18 cellular contexts compared by ENCODE assay signal in genomic region chr6:145811741-145812140, GRCh38. TPM values are rescaled to one million over a fixed set of nuclear protein-coding genes. Genes with fewer than 3 reads are reported as not detected.
DNase-seq lines count a peak whose midpoint lies in the region; ATAC-seq, FAIRE-seq and TF ChIP-seq lines count a peak whose summit lies in the region.
"Had no signal": no experiment of that assay in that cellular context is flagged by ENCODE, and none has a peak within 500 bp of the region (broad histone marks: within the 10 kb centered on the region; RNA-seq: fewer than 3 reads in every experiment).

No MANE protein-coding gene starts in this region.

- H3K27me3 ChIP-seq in SK-N-SH (ENCODE audit: insufficient read depth) (no peaks in the 10 kb centered on the region), GM12878 (replicated peaks in 1 of 2; ENCODE audit: control insufficient read depth in 2 of 2, insufficient read depth in 2 of 2, low read length in 1 of 2) (no peaks in the 10 kb centered on the region), thoracic aorta (replicated peaks; ENCODE audit: insufficient read depth) (no peaks in the 10 kb centered on the region)
- H3K27me3 ChIP-seq: body of pancreas, foreskin keratinocyte had no signal

- H3K27me3 Mint-ChIP-seq in activated T-cell treated with anti-CD3 and anti-CD28 coated beads, Interleukin-2, amount 50 U/mL, for 4 hours (ENCODE audit: low read depth): no peaks in the 10 kb centered on the region

- H3K4me2 ChIP-seq in SK-N-SH (peak overlapping the region; percentile 93), GM12878 (ENCODE audit: control insufficient read depth, insufficient read depth) (peak overlapping the region; percentile 85)

- DNase-seq in SK-N-SH (no peak), GM12878 (ENCODE audit: low read depth, low spot score) (no peak), thoracic aorta (ENCODE audit: low spot score) (no peak), NCI-H1105 treated with DMSO at 0.1 percent for 48 hours (lab: John Stamatoyannopoulos, UW) (no peak)
- DNase-seq in activated T-cell treated with anti-CD3 and anti-CD28 coated beads, Interleukin-2, amount 50 U/mL, for 4 hours: no peak
- DNase-seq: activated CD4-positive, alpha-beta T cell treated with anti-CD3 and anti-CD28 coated beads for 1 hour; activated CD8-positive, alpha-beta memory T cell treated with anti-CD3 and anti-CD28 coated beads, Interleukin-2, amount 50 U/mL, for 4 hours; activated naive CD4-positive, alpha-beta T cell treated with Interleukin-2 at 50 U/mL for 16 hours; body of pancreas; COR-L47; foreskin keratinocyte; Right ventricle myocardium superior had no signal

- in situ Hi-C loops in GM12878 (cut with MboI): no loop called here

- H3K9me2 ChIP-seq in SK-N-SH: no peaks in the 10 kb centered on the region

- H3F3A ChIP-seq in SK-N-SH (replicated peaks; ENCODE audit: insufficient read depth): peaks cover 16% of the 10 kb centered on the region

- CTCF ChIA-PET in SK-N-SH (lab: Yijun Ruan, JAX) (no interaction called here), GM12878 (lab: Yijun Ruan, JAX) (interaction anchor here (0.8 to 2.0 kb wide), 5 partner anchors 11 to 81 kb away, joined by 3 to 7 read pairs (median 4); partner anchors contain the start of gene EPM2A)

- H4K20me1 ChIP-seq in SK-N-SH (ENCODE audit: insufficient read depth) (peaks cover 50% of the 10 kb centered on the region), GM12878 (ENCODE audit: control insufficient read depth, insufficient read depth) (no peaks in the 10 kb centered on the region)

- H3K4me3 ChIP-seq in SK-N-SH (ENCODE audit: low read depth in 2 of 2, low read length in 1 of 2): no peak overlapping the region; a peak in 2 of 4 replicates
- H3K4me3 ChIP-seq in GM12878: peak overlapping the region; percentile 5; the same call in 1 of the 2 replicates
- H3K4me3 ChIP-seq in mesodermal cell (ENCODE audit: extremely low read depth, insufficient read depth, low read length, poor library complexity, severe bottlenecking): peak overlapping the region; percentile 67
- H3K4me3 ChIP-seq in thoracic aorta: peak overlapping the region; percentile 87
- H3K4me3 ChIP-seq: body of pancreas had no signal

- no peak for TF ChIP-seq POLR2A in GM12878 (IDR thresholded peaks at IDR 0.05; ENCODE audit: low read depth, low read length)

- H3K27ac ChIP-seq in SK-N-SH (ENCODE audit: low read depth in 2 of 2, low read length in 1 of 2) (no peak overlapping the region), GM12878 (ENCODE audit: control insufficient read depth, insufficient read depth) (no peak overlapping the region), mesodermal cell (ENCODE audit: low read depth, low read length, severe bottlenecking) (no peak overlapping the region), thoracic aorta (no peak overlapping the region)
- H3K27ac ChIP-seq: 22Rv1, body of pancreas, foreskin keratinocyte had no signal

- H3K9me3 Mint-ChIP-seq in activated T-cell treated with anti-CD3 and anti-CD28 coated beads, Interleukin-2, amount 50 U/mL, for 4 hours: no peaks in the 10 kb centered on the region
- H3K9me3 Mint-ChIP-seq: T-helper 2 cell treated with Interferon-gamma antibody and Interleukin-4, amounts not matched to agents 5 μg/mL and 100 μg/mL, for 36 hours had no signal

- H3K4me1 Mint-ChIP-seq in activated T-cell treated with anti-CD3 and anti-CD28 coated beads, Interleukin-2, amount 50 U/mL, for 4 hours (ENCODE audit: low read depth): peaks cover 39% of the 10 kb centered on the region

- TF ChIP-seq RAD21 in SK-N-SH (IDR thresholded peaks at IDR 0.05; ENCODE audit: low read length) (no peak), GM12878 (IDR thresholded peaks at IDR 0.05; ENCODE audit: insufficient read depth, low read depth, low read length) (no peak)

- SMC1A ChIA-PET in GM12878 (lab: Charles Lee; ENCODE audit: uncharacterized antibody, unreplicated experiment): interaction anchor here (0.8 to 2.7 kb wide), 12 partner anchors 8 to 152 kb away, joined by 3 to 20 read pairs (median 4); partner anchors contain the start of genes EPM2A and SHPRH

- RAD21 ChIA-PET in GM12878 (lab: Charles Lee; ENCODE audit: unreplicated experiment): interaction anchor here (0.8 to 2.3 kb wide), 5 partner anchors 27 to 76 kb away, joined by 3 to 14 read pairs (median 4); partner anchors contain the start of gene EPM2A

- H3K4me1 ChIP-seq in SK-N-SH (ENCODE audit: control insufficient read depth in 1 of 2, insufficient read depth in 2 of 2, low read depth in 1 of 2, low read length in 1 of 2) (peaks cover 8 to 18% of the 10 kb centered on the region in 2 experiments; a peak in 3 of 4 replicates), GM12878 (ENCODE audit: control insufficient read depth, insufficient read depth, low read length) (peaks cover 10% of the 10 kb centered on the region), mesodermal cell (ENCODE audit: control insufficient read depth, insufficient read depth, low read length, poor library complexity, severe bottlenecking) (peaks cover 6% of the 10 kb centered on the region), thoracic aorta (ENCODE audit: control insufficient read depth in 1 of 2, low read depth in 2 of 2) (peaks cover 42 to 53% of the 10 kb centered on the region in 2 donors)
- H3K4me1 ChIP-seq: foreskin keratinocyte had no signal

- no peak for TF ChIP-seq EP300 in SK-N-SH (IDR thresholded peaks at IDR 0.05; ENCODE audit: borderline replicate concordance in 1 of 2, low read depth in 1 of 2, low read length in 1 of 2)
- TF ChIP-seq EP300 in GM12878 (IDR thresholded peaks at IDR 0.05; ENCODE audit: borderline replicate concordance in 1 of 2, control insufficient read depth in 1 of 2, low read depth in 2 of 2, low read length in 2 of 2): no peak

- TF ChIP-seq CTCF in SK-N-SH (IDR thresholded peaks at IDR 0.05) (no peak), GM12878 (IDR thresholded peaks at IDR 0.05 in 2 of 3, conservative IDR thresholded peaks at IDR 0.05 in 1 of 3; ENCODE audit: control insufficient read depth in 2 of 3, extremely low read depth in 1 of 3, insufficient read depth in 1 of 3, low read depth in 3 of 3, low read length in 3 of 3) (no peak), thoracic aorta (IDR thresholded peaks at IDR 0.05) (no peak)

- intact Hi-C loops in GM12878 (cut with micrococcal nuclease; ENCODE audit: unreplicated experiment): no loop called here

- POLR2A ChIA-PET in SK-N-SH (lab: Yijun Ruan, JAX) (interaction anchor here (1.3 kb wide), 1 partner anchor 77 kb away, joined by 5 read pairs; the partner anchor contains the start of gene EPM2A), GM12878 (lab: Charles Lee) (interaction anchor here (0.8 to 2.1 kb wide), 4 partner anchors 11 to 1747 kb away, joined by 3 to 10 read pairs (median 6); partner anchors contain the start of gene EPM2A)

- peaks cover 83% of the 10 kb centered on the region for H3K79me2 ChIP-seq in SK-N-SH (ENCODE audit: insufficient read depth)
- H3K79me2 ChIP-seq in GM12878 (ENCODE audit: control insufficient read depth, insufficient read depth, low read length): peaks cover 81% of the 10 kb centered on the region

- no peak for FAIRE-seq in GM12878 (lab: Jason Lieb, UNC)
- FAIRE-seq: GM18507 had no signal

- H3K36me3 Mint-ChIP-seq in activated T-cell treated with anti-CD3 and anti-CD28 coated beads, Interleukin-2, amount 50 U/mL, for 4 hours (ENCODE audit: insufficient read depth): peaks cover 4% of the 10 kb centered on the region

- no peak overlapping the region for H2AFZ ChIP-seq in SK-N-SH (ENCODE audit: low read depth)
- H2AFZ ChIP-seq in GM12878 (ENCODE audit: control insufficient read depth, low read depth, low read length): no peak overlapping the region

- WGBS in SK-N-SH (ENCODE audit: low lambda C conversion rate): 88% methylated on average over 1 of the region's 1 CpG
- 100% methylated on average over 1 of the region's 1 CpG for WGBS in GM12878 (ENCODE audit: insufficient coverage, insufficient replicate concordance, low lambda C conversion rate, missing lambda C conversion rate)
- WGBS in mesodermal cell (ENCODE audit: insufficient coverage in 2 of 2), 2 experiments: no CpG with 5 or more reads among the region's 1 CpG

- BruUV-seq in GM12878 (replicated peaks; lab: Mats Ljungman, UMichigan): no TSS peak

- no peak overlapping the region for H3K4me3 Mint-ChIP-seq in activated T-cell treated with anti-CD3 and anti-CD28 coated beads, Interleukin-2, amount 50 U/mL, for 4 hours
- H3K4me3 Mint-ChIP-seq: T-helper 2 cell treated with Interferon-gamma antibody and Interleukin-4, amounts not matched to agents 5 μg/mL and 100 μg/mL, for 36 hours had no signal

- H3K36me3 ChIP-seq in SK-N-SH (replicated peaks in 1 of 2; ENCODE audit: control insufficient read depth in 1 of 2, insufficient read depth in 2 of 2, low read length in 1 of 2) (peaks cover 8 to 9% of the 10 kb centered on the region in 2 experiments), GM12878 (ENCODE audit: control insufficient read depth in 2 of 2, insufficient read depth in 2 of 2, low read length in 1 of 2) (no peaks in the 10 kb centered on the region; a peak in 1 of 4 replicates), mesodermal cell (ENCODE audit: control insufficient read depth, insufficient read depth, low read length) (peaks cover 4% of the 10 kb centered on the region), thoracic aorta (no peaks in the 10 kb centered on the region)

- H3K9ac ChIP-seq in SK-N-SH: no peak overlapping the region
- no peak overlapping the region for H3K9ac ChIP-seq in GM12878 (ENCODE audit: control insufficient read depth, insufficient read depth, low read length)

- ATAC-seq in SK-N-SH treated with all-trans-retinoic acid at 6 μM for 48 hours (no peak), GM12878 (no peak), thoracic aorta (ENCODE audit: insufficient number of reproducible peaks, low FRiP score, low read depth) (no peak), GM19328 (IDR thresholded peaks at IDR 0.05; ENCODE audit: unreplicated experiment) (no peak)
- no peak for ATAC-seq in activated T-cell treated with anti-CD3 and anti-CD28 coated beads, Interleukin-2, amount 50 U/mL, for 4 hours
- ATAC-seq: body of pancreas, foreskin keratinocyte had no signal

- no peaks in the 10 kb centered on the region for H3K9me3 ChIP-seq in SK-N-SH
- H3K9me3 ChIP-seq in GM12878 (replicated peaks; ENCODE audit: control insufficient read depth, insufficient read depth, low read length): no peaks in the 10 kb centered on the region; the same call in 2 of the 3 replicates
- no peaks in the 10 kb centered on the region for H3K9me3 ChIP-seq in mesodermal cell (ENCODE audit: control insufficient read depth, low read length)
- no peaks in the 10 kb centered on the region for H3K9me3 ChIP-seq in thoracic aorta
- H3K9me3 ChIP-seq: body of pancreas had no signal

RNA-seq across cellular contexts. Expression of gene FBXO30, which starts 2.9 kb away (rescaled TPM):
- polyA plus RNA-seq in SK-N-SH (2012; rRNA removed): 1.7 and 2.4 TPM in 2 replicates
- 2.8 and 3.1 TPM in 2 replicates for polyA plus RNA-seq in SK-N-SH (2012; cell fraction: cytosol; rRNA removed)
- 1.2 and 3.2 TPM in 2 replicates for polyA plus RNA-seq in SK-N-SH (2012; cell fraction: nucleus; rRNA removed)
- 12.8 and 13.3 TPM in 2 replicates for total RNA-seq in GM12878 (2013; cell fraction: nucleolus; rRNA removed)
- 5.3 and 6.6 TPM in 2 replicates for total RNA-seq in GM12878 (2014; rRNA removed)
- 4.4 and 5.2 TPM in 2 replicates for total RNA-seq in GM12878 (2014; rRNA removed; fragmentation: Illumina TruSeq; extraction: Trizol)
- total RNA-seq in GM12878 (2021): 6.9 and 7.2 TPM in 2 replicates
- polyA plus RNA-seq in GM12878 (2011; ENCODE audit: low read depth): 2.0 TPM
- 5.3 and 7.3 TPM in 2 replicates for polyA plus RNA-seq in GM12878 (2011; rRNA removed)
- 1.5 and 1.7 TPM in 2 replicates for polyA plus RNA-seq in GM12878 (2011; cell fraction: cytosol; rRNA removed)
- polyA plus RNA-seq in GM12878 (2011; cell fraction: nucleus; rRNA removed): 2.9 and 3.3 TPM in 2 replicates
- 3.0 and 3.3 TPM in 2 replicates for polyA plus RNA-seq in GM12878 (2012)
- polyA plus RNA-seq in GM12878 (2014; fragmentation: Illumina TruSeq; extraction: Trizol): 5.9 and 7.1 TPM in 2 replicates
- polyA plus RNA-seq in GM12878 (2014; fragmentation: Nextera tagmentation; extraction: Ambion mirVana): 1 to 10 TPM; 1.7 to 1.9 TPM
- 3.0 and 3.8 TPM in 2 replicates for polyA plus RNA-seq in GM12878 (2014; rRNA removed)
- 1 to 10 TPM; 5.3 to 5.7 TPM for polyA plus RNA-seq in GM12878 (2016; fragmentation: Nextera tagmentation; extraction: Ambion mirVana)
- 5.4 and 9.5 TPM in 2 replicates for polyA minus RNA-seq in GM12878 (2011; rRNA and poly(A)+ RNA removed)
- polyA minus RNA-seq in GM12878 (2011; cell fraction: cytosol; rRNA and poly(A)+ RNA removed): 2.3 and 2.8 TPM in 2 replicates
- polyA minus RNA-seq in GM12878 (2011; cell fraction: nucleus; rRNA and poly(A)+ RNA removed): 6.0 and 8.8 TPM in 2 replicates
- 10.2 TPM for polyA plus RNA-seq in mesodermal cell (2013, experiment 1 of 2)
- polyA plus RNA-seq in mesodermal cell (2013, experiment 2 of 2): 11.7 TPM
- total RNA-seq in thoracic aorta: 10 to 100 TPM in 1 of 2 donors, 1 to 10 TPM in 1; 8.0 to 20.5 TPM
- 1 to 10 TPM; 4.5 to 6.9 (median 6.2) TPM for total RNA-seq in activated T-cell treated with anti-CD3 and anti-CD28 coated beads, Interleukin-2, amount 50 U/mL, for 4 hours

Comparison
In these comparisons a context has a peak if more than half of its experiments do, and no peak if none do; other contexts are left out.
1. H3K4me3 ChIP-seq: peak in GM12878 (single experiment), mesodermal cell (single experiment) and thoracic aorta (single experiment); none in SK-N-SH (0 of 2).